Comparison of ENCODE assay signal across 1 cellular context in the genomic region with DNA sequence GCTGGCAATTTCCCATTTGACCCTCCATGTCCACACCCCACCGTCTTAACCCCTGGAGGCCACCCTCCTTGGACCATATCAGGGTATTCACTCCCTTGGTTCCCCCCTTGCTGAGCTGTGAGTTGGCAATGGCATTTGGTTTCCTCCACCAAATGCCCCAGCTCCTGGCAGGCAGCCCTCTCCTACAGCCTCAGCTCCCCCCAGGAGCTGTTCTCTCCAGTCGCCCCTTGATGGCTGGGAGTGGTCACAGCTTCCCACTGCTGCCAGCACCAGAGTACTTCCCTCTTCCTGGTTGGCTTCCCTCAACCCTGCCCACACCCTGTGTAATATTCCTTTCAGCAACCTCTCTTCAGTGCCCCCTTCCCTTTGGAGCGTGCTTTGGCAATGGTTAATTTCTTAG.
TF ChIP-seq lines count a peak whose summit lies in the region.

No MANE protein-coding gene starts in this region.

TF ChIP-seq in IMR-90, 13 proteins besides CTCF, POLR2A, EP300 and RAD21 (continued from another document):
- TF ChIP-seq, protein P1, sequence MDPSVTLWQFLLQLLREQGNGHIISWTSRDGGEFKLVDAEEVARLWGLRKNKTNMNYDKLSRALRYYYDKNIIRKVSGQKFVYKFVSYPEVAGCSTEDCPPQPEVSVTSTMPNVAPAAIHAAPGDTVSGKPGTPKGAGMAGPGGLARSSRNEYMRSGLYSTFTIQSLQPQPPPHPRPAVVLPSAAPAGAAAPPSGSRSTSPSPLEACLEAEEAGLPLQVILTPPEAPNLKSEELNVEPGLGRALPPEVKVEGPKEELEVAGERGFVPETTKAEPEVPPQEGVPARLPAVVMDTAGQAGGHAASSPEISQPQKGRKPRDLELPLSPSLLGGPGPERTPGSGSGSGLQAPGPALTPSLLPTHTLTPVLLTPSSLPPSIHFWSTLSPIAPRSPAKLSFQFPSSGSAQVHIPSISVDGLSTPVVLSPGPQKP (IDR thresholded peaks at IDR 0.05; ENCODE audit: borderline replicate concordance, low read depth, low read length) = no peak
- TF ChIP-seq MAZ (IDR thresholded peaks at IDR 0.05; ENCODE audit: borderline replicate concordance, low read depth, low read length) = no peak
- TF ChIP-seq SMC3 (IDR thresholded peaks at IDR 0.05; ENCODE audit: low read depth, low read length) = no peak
